ENCODE assay signal across 8 cellular contexts in genomic region chr7:12458520-12459131, GRCh38. TPM values are rescaled to one million over a fixed set of nuclear protein-coding genes. Genes with fewer than 3 reads are reported as not detected.
DNase-seq lines count a peak whose midpoint lies in the region; ATAC-seq, FAIRE-seq and TF ChIP-seq lines count a peak whose summit lies in the region.

No MANE protein-coding gene starts in this region.

- H3K27ac ChIP-seq in endodermal cell (ENCODE audit: low read depth, low read length) = no peak overlapping the region
- H3K27ac ChIP-seq in naive thymus-derived CD4-positive, alpha-beta T cell (ENCODE audit: low read depth, low read length) = no peak overlapping the region

- H3K27me3 Mint-ChIP-seq in natural killer cell (ENCODE audit: low read depth in 2 of 2) (peaks cover 0 to 2% of the 10 kb centered on the region in 2 donors), endodermal cell (ENCODE audit: insufficient read depth) (no peaks in the 10 kb centered on the region)
- H3K27me3 Mint-ChIP-seq in natural killer cell treated with Interleukin-12 subunit alpha and Interleukin-12 subunit beta and Interleukin-15 and Interleukin-18, amount 100 ng/mL, for 72 hours = peaks cover 2 to 7% of the 10 kb centered on the region in 2 donors
- H3K27me3 Mint-ChIP-seq in naive thymus-derived CD4-positive, alpha-beta T cell = peaks cover 9 to 21% (median 12%) of the 10 kb centered on the region in 5 donors

- H3K9me3 Mint-ChIP-seq in natural killer cell = peaks cover 0 to 2% of the 10 kb centered on the region in 2 donors
- no peaks in the 10 kb centered on the region for H3K9me3 Mint-ChIP-seq in natural killer cell treated with Interleukin-12 subunit alpha and Interleukin-12 subunit beta and Interleukin-15 and Interleukin-18, amount 100 ng/mL, for 72 hours
- peaks cover 2% of the 10 kb centered on the region for H3K9me3 Mint-ChIP-seq in endodermal cell
- peaks cover 0 to 7% (median 0%) of the 10 kb centered on the region in 11 donors for H3K9me3 Mint-ChIP-seq in naive thymus-derived CD4-positive, alpha-beta T cell

- H3K27ac Mint-ChIP-seq in natural killer cell (no peak overlapping the region), endodermal cell (no peak overlapping the region)
- H3K27ac Mint-ChIP-seq in natural killer cell treated with Interleukin-12 subunit alpha and Interleukin-12 subunit beta and Interleukin-15 and Interleukin-18, amount 100 ng/mL, for 72 hours = no peak overlapping the region
- H3K27ac Mint-ChIP-seq in naive thymus-derived CD4-positive, alpha-beta T cell = no peak overlapping the region

- no peak overlapping the region for H3K4me3 ChIP-seq in Jurkat, Clone E6-1 (ENCODE audit: low read length)
- H3K4me3 ChIP-seq in endodermal cell (ENCODE audit: low read length) = no peak overlapping the region
- no peak overlapping the region for H3K4me3 ChIP-seq in naive thymus-derived CD4-positive, alpha-beta T cell (ENCODE audit: low read length)

- H3K36me3 Mint-ChIP-seq in natural killer cell (no peaks in the 10 kb centered on the region), endodermal cell (ENCODE audit: low read depth) (no peaks in the 10 kb centered on the region)
- H3K36me3 Mint-ChIP-seq in natural killer cell treated with Interleukin-12 subunit alpha and Interleukin-12 subunit beta and Interleukin-15 and Interleukin-18, amount 100 ng/mL, for 72 hours = no peaks in the 10 kb centered on the region
- no peaks in the 10 kb centered on the region for H3K36me3 Mint-ChIP-seq in naive thymus-derived CD4-positive, alpha-beta T cell

- no CpG with 5 or more reads among the region's 4 CpGs for WGBS in endodermal cell (ENCODE audit: insufficient coverage in 1 of 2, insufficient read length in 1 of 2), 2 experiments

- no peaks in the 10 kb centered on the region for H3K9me3 ChIP-seq in endodermal cell (ENCODE audit: control insufficient read depth, low read length)
- H3K9me3 ChIP-seq in naive thymus-derived CD4-positive, alpha-beta T cell (ENCODE audit: control insufficient read depth in 2 of 3, low read length in 3 of 3) = no peaks in the 10 kb centered on the region

- H3K9ac ChIP-seq in endodermal cell (ENCODE audit: extremely low read depth, low read length, poor library complexity, severe bottlenecking) = no peak overlapping the region

- peak; percentile 30 for TF ChIP-seq CTCF in natural killer cell (IDR thresholded peaks at IDR 0.05)
- TF ChIP-seq CTCF in endodermal cell (conservative IDR thresholded peaks at IDR 0.05) = peak; percentile 91

- no peak for TF ChIP-seq POLR2A in H54 (IDR thresholded peaks at IDR 0.05; ENCODE audit: low read depth, low read length)

- CTCF ChIA-PET in naive thymus-derived CD4-positive, alpha-beta T cell (lab: Charles Lee) = interaction anchor here (0.6 to 2.0 kb wide), 6 partner anchors 22 to 50 kb away, joined by 3 to 26 read pairs (median 3); no protein-coding TSS in a partner anchor

- no peak overlapping the region for H3K4me3 Mint-ChIP-seq in natural killer cell
- H3K4me3 Mint-ChIP-seq in natural killer cell treated with Interleukin-12 subunit alpha and Interleukin-12 subunit beta and Interleukin-15 and Interleukin-18, amount 100 ng/mL, for 72 hours = no peak overlapping the region
- no peak overlapping the region for H3K4me3 Mint-ChIP-seq in endodermal cell
- no peak overlapping the region for H3K4me3 Mint-ChIP-seq in naive thymus-derived CD4-positive, alpha-beta T cell

- no peaks in the 10 kb centered on the region for H3K36me3 ChIP-seq in endodermal cell (ENCODE audit: control insufficient read depth, insufficient read depth, low read length)
- H3K36me3 ChIP-seq in naive thymus-derived CD4-positive, alpha-beta T cell (ENCODE audit: control insufficient read depth in 2 of 3, insufficient read depth in 3 of 3, low read length in 3 of 3) = no peaks in the 10 kb centered on the region

- POLR2A ChIA-PET in naive thymus-derived CD4-positive, alpha-beta T cell (lab: Charles Lee) = no interaction called here

- intact Hi-C loops in natural killer cell (cut with micrococcal nuclease) = no loop called here
- intact Hi-C loops in naive thymus-derived CD4-positive, alpha-beta T cell (cut with micrococcal nuclease) = loop anchor here (1.0 kb wide), 2 partner anchors 32 to 38 kb away; no protein-coding TSS in a partner anchor

- no peak for DNase-seq in natural killer cell
- DNase-seq in natural killer cell treated with Interleukin-12 subunit alpha and Interleukin-12 subunit beta and Interleukin-15 and Interleukin-18, amount 100 ng/mL, for 72 hours (ENCODE audit: low spot score) = no peak
- peak; percentile 38 for DNase-seq in H54 (ENCODE audit: insufficient read length, low spot score)
- peak; percentile 12 for DNase-seq in Jurkat, Clone E6-1 (ENCODE audit: low read depth, low spot score)
- DNase-seq in OCI-M1 (lab: John Stamatoyannopoulos, UW) = peak; percentile 67
- DNase-seq in endodermal cell = no peak
- DNase-seq in naive thymus-derived CD4-positive, alpha-beta T cell = peak in 4 of 9 donors; percentile 1 to 18 (median 3)
- no peak for DNase-seq in OCI-M2 (lab: John Stamatoyannopoulos, UW; ENCODE audit: unreplicated experiment)

- peak; percentile 97 for FAIRE-seq in H54 (lab: Jason Lieb, UNC)

- ATAC-seq in natural killer cell = peak in 1 of 3 donors; percentile 43
- ATAC-seq in natural killer cell treated with Interleukin-12 subunit alpha and Interleukin-12 subunit beta and Interleukin-15 and Interleukin-18, amount 100 ng/mL, for 72 hours = no peak
- peak; percentile 77 for ATAC-seq in naive thymus-derived CD4-positive, alpha-beta T cell

- no peaks in the 10 kb centered on the region for H3K4me1 Mint-ChIP-seq in natural killer cell
- H3K4me1 Mint-ChIP-seq in natural killer cell treated with Interleukin-12 subunit alpha and Interleukin-12 subunit beta and Interleukin-15 and Interleukin-18, amount 100 ng/mL, for 72 hours (ENCODE audit: low read depth in 2 of 2) = no peaks in the 10 kb centered on the region
- H3K4me1 Mint-ChIP-seq in endodermal cell = no peaks in the 10 kb centered on the region
- H3K4me1 Mint-ChIP-seq in naive thymus-derived CD4-positive, alpha-beta T cell = no peaks in the 10 kb centered on the region

- H3K4me1 ChIP-seq in endodermal cell (ENCODE audit: control insufficient read depth, insufficient read depth, low read length) = no peaks in the 10 kb centered on the region
- H3K4me1 ChIP-seq in naive thymus-derived CD4-positive, alpha-beta T cell (ENCODE audit: control insufficient read depth in 2 of 2, insufficient read depth in 2 of 2, low read length in 2 of 2) = no peaks in the 10 kb centered on the region

- no peaks in the 10 kb centered on the region for H3K27me3 ChIP-seq in endodermal cell (ENCODE audit: control insufficient read depth, insufficient read depth, low read length, poor library complexity, severe bottlenecking)
- H3K27me3 ChIP-seq in naive thymus-derived CD4-positive, alpha-beta T cell (ENCODE audit: control insufficient read depth in 2 of 2, insufficient read depth in 2 of 2, low read length in 2 of 2) = no peaks in the 10 kb centered on the region

RNA-seq across cellular contexts. Expression of gene VWDE, which starts 55.0 kb away (rescaled TPM):
- under 1 TPM in 1 of 3 donors, not detected in 2; 0.09 TPM for total RNA-seq in natural killer cell
- under 1 TPM in 1 of 2 donors, not detected in 1; 0.31 TPM for total RNA-seq in natural killer cell treated with Interleukin-12 subunit alpha and Interleukin-12 subunit beta and Interleukin-15 and Interleukin-18, amount 100 ng/mL, for 72 hours
- 11.6 TPM for polyA plus RNA-seq in Jurkat, Clone E6-1 (2012; ENCODE audit: insufficient read depth, insufficient read length)
- 10 to 100 TPM; 11.8 to 12.1 TPM for total RNA-seq in endodermal cell
- polyA plus RNA-seq in endodermal cell (2013, experiment 1 of 2) = 0.82 TPM
- polyA plus RNA-seq in endodermal cell (2013, experiment 2 of 2) = 0.46 TPM
- total RNA-seq in naive thymus-derived CD4-positive, alpha-beta T cell = 1 to 10 TPM; 1.3 to 4.9 (median 3.9) TPM
- under 1 TPM; 0.13 to 0.76 TPM for polyA plus RNA-seq in naive thymus-derived CD4-positive, alpha-beta T cell

Comparison
In these comparisons a context has a peak if more than half of its experiments do, and no peak if none do; other contexts are left out.
1. DNase-seq: peak in H54 (single experiment), Jurkat, Clone E6-1 (single experiment) and OCI-M1 (single experiment); none in natural killer cell (single experiment), natural killer cell treated with Interleukin-12 subunit alpha and Interleukin-12 subunit beta and Interleukin-15 and Interleukin-18, amount 100 ng/mL, for 72 hours (single experiment), endodermal cell (single experiment) and OCI-M2 (single experiment).